In genomic region chr22:37171662-37172061, GRCh38 we compare ENCODE assay signal across 1 cellular context.
TF ChIP-seq lines count a peak whose summit lies in the region.

No MANE protein-coding gene starts in this region.

TF ChIP-seq in GM23338, 12 proteins besides CTCF, POLR2A, EP300 and RAD21:
- TF ChIP-seq POLR2AphosphoS5 (IDR thresholded peaks at IDR 0.05; ENCODE audit: low read depth): no peak
- TF ChIP-seq ZNF331 (CRISPR knock-in tag; IDR thresholded peaks at IDR 0.05; ENCODE audit: low read depth): no peak
- no peak for TF ChIP-seq REST (IDR thresholded peaks at IDR 0.05; ENCODE audit: unreplicated experiment)
